1 cellular context compared by ENCODE assay signal in the genomic region with DNA sequence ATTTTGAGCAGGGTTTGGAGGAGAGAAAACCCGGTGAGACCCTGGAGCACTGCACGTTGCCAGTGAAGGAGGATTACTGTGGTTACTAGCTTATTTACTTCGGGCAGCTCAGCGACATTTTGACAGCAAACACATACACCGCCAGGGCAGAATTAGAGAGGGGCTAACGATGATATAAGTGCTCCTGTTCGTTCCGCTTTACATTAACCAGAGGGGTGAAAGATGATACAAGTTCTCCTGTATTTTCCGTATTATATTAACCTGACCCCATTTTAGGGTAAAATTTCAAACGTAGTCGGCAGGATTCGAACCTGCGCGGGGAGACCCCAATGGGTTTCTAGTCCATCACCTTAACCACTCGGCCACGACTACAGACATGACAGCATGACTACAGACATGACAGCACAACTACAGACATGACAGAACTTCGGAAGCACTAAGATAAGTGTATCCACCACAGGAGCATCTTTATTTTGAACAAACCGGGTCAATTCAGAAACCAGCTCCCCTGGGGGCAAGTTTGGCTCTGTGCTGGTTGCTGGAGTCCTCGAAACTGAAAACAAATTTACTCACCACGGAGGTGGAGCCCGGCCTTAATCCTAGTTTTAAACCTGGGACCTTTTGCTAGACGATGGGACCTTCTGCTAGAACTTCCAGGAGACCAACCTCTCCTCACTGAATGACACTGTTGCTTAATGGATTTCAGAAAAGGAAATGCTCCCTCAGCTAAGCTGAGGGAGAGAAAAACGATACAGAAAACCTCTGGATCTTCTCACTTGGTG.
TF ChIP-seq lines count a peak whose summit lies in the region.

No MANE protein-coding gene starts in this region.

TF ChIP-seq in HepG2, 621 proteins besides CTCF, POLR2A, EP300 and RAD21 (continued from another document and continues in another):
- TF ChIP-seq HDAC2 (CRISPR knock-in tag; IDR thresholded peaks at IDR 0.05) (0 out of 2 replicates have a peak, but pooled peaks have one; percentile 25), FOXK1 (CRISPR knock-in tag; IDR thresholded peaks at IDR 0.05; ENCODE audit: borderline replicate concordance, low read depth) (peak; percentile 35; the same call in 1 of the 2 replicates), SP140L (CRISPR knock-in tag; IDR thresholded peaks at IDR 0.05; ENCODE audit: borderline replicate concordance) (0 out of 2 replicates have a peak, but pooled peaks have one; percentile 87), SMYD3 (CRISPR knock-in tag; IDR thresholded peaks at IDR 0.05) (peak; percentile 77; the same call in 1 of the 2 replicates), NKX3-1 (CRISPR knock-in tag; IDR thresholded peaks at IDR 0.05) (peak; percentile 77; the same call in 1 of the 2 replicates), SIN3A (IDR thresholded peaks at IDR 0.05; ENCODE audit: borderline replicate concordance, low read depth, low read length) (0 out of 2 replicates have a peak, but pooled peaks have one; percentile 52), AGO2 (optimal IDR thresholded peaks at IDR 0.05; ENCODE audit: low read depth, low read length) (no peak), XRCC5 (optimal IDR thresholded peaks at IDR 0.05; ENCODE audit: low read length) (no peak), THAP11 (CRISPR knock-in tag; IDR thresholded peaks at IDR 0.05) (0 out of 2 replicates have a peak, but pooled peaks have one; percentile 43), ZNF724P (CRISPR knock-in tag; IDR thresholded peaks at IDR 0.05; ENCODE audit: borderline replicate concordance) (no peak), NFIC (IDR thresholded peaks at IDR 0.05; ENCODE audit: low read length) (0 out of 2 replicates have a peak, but pooled peaks have one; percentile 38), CC2D1A (CRISPR knock-in tag; IDR thresholded peaks at IDR 0.05) (no peak), IRX3 (CRISPR knock-in tag; IDR thresholded peaks at IDR 0.05; ENCODE audit: borderline replicate concordance, low read depth) (no peak), ZMYM4 (CRISPR knock-in tag; IDR thresholded peaks at IDR 0.05) (peak; percentile 54; the same call in 1 of the 2 replicates), REXO4 (CRISPR knock-in tag; IDR thresholded peaks at IDR 0.05; ENCODE audit: borderline replicate concordance) (no peak), RFX5 (IDR thresholded peaks at IDR 0.05; ENCODE audit: low read depth, low read length) (no peak), KAT7 (CRISPR knock-in tag; IDR thresholded peaks at IDR 0.05; ENCODE audit: borderline replicate concordance) (no peak), CBX5 (CRISPR knock-in tag; IDR thresholded peaks at IDR 0.05; ENCODE audit: borderline replicate concordance) (no peak), CBX2 (IDR thresholded peaks at IDR 0.05; ENCODE audit: low read depth, low read length) (no peak), CBX2 (CRISPR knock-in tag; IDR thresholded peaks at IDR 0.05; ENCODE audit: low read depth) (0 out of 2 replicates have a peak, but pooled peaks have one; percentile 30), ZMYM3 (CRISPR knock-in tag; IDR thresholded peaks at IDR 0.05) (0 out of 2 replicates have a peak, but pooled peaks have one; percentile 15)
- TF ChIP-seq, protein P1, sequence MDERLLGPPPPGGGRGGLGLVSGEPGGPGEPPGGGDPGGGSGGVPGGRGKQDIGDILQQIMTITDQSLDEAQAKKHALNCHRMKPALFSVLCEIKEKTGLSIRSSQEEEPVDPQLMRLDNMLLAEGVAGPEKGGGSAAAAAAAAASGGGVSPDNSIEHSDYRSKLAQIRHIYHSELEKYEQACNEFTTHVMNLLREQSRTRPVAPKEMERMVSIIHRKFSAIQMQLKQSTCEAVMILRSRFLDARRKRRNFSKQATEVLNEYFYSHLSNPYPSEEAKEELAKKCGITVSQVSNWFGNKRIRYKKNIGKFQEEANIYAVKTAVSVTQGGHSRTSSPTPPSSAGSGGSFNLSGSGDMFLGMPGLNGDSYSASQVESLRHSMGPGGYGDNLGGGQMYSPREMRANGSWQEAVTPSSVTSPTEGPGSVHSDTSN (CRISPR knock-in tag; IDR thresholded peaks at IDR 0.05), result 0 out of 2 replicates have a peak, but pooled peaks have one; percentile 35
- TF ChIP-seq, protein P2, sequence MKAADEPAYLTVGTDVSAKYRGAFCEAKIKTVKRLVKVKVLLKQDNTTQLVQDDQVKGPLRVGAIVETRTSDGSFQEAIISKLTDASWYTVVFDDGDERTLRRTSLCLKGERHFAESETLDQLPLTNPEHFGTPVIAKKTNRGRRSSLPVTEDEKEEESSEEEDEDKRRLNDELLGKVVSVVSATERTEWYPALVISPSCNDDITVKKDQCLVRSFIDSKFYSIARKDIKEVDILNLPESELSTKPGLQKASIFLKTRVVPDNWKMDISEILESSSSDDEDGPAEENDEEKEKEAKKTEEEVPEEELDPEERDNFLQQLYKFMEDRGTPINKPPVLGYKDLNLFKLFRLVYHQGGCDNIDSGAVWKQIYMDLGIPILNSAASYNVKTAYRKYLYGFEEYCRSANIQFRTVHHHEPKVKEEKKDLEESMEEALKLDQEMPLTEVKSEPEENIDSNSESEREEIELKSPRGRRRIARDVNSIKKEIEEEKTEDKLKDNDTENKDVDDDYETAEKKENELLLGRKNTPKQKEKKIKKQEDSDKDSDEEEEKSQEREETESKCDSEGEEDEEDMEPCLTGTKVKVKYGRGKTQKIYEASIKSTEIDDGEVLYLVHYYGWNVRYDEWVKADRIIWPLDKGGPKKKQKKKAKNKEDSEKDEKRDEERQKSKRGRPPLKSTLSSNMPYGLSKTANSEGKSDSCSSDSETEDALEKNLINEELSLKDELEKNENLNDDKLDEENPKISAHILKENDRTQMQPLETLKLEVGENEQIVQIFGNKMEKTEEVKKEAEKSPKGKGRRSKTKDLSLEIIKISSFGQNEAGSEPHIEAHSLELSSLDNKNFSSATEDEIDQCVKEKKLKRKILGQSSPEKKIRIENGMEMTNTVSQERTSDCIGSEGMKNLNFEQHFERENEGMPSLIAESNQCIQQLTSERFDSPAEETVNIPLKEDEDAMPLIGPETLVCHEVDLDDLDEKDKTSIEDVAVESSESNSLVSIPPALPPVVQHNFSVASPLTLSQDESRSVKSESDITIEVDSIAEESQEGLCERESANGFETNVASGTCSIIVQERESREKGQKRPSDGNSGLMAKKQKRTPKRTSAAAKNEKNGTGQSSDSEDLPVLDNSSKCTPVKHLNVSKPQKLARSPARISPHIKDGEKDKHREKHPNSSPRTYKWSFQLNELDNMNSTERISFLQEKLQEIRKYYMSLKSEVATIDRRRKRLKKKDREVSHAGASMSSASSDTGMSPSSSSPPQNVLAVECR (CRISPR knock-in tag; IDR thresholded peaks at IDR 0.05; ENCODE audit: borderline replicate concordance), result peak; percentile 15; the same call in 1 of the 2 replicates
- TF ChIP-seq, protein P3, sequence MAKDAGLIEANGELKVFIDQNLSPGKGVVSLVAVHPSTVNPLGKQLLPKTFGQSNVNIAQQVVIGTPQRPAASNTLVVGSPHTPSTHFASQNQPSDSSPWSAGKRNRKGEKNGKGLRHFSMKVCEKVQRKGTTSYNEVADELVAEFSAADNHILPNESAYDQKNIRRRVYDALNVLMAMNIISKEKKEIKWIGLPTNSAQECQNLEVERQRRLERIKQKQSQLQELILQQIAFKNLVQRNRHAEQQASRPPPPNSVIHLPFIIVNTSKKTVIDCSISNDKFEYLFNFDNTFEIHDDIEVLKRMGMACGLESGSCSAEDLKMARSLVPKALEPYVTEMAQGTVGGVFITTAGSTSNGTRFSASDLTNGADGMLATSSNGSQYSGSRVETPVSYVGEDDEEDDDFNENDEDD (CRISPR knock-in tag; IDR thresholded peaks at IDR 0.05; ENCODE audit: borderline replicate concordance), result peak; percentile 22; the same call in 1 of the 2 replicates
- TF ChIP-seq, protein P4, sequence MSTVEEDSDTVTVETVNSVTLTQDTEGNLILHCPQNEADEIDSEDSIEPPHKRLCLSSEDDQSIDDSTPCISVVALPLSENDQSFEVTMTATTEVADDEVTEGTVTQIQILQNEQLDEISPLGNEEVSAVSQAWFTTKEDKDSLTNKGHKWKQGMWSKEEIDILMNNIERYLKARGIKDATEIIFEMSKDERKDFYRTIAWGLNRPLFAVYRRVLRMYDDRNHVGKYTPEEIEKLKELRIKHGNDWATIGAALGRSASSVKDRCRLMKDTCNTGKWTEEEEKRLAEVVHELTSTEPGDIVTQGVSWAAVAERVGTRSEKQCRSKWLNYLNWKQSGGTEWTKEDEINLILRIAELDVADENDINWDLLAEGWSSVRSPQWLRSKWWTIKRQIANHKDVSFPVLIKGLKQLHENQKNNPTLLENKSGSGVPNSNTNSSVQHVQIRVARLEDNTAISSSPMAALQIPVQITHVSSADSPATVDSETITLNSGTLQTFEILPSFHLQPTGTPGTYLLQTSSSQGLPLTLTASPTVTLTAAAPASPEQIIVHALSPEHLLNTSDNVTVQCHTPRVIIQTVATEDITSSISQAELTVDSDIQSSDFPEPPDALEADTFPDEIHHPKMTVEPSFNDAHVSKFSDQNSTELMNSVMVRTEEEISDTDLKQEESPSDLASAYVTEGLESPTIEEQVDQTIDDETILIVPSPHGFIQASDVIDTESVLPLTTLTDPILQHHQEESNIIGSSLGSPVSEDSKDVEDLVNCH (CRISPR knock-in tag; IDR thresholded peaks at IDR 0.05), result no peak
- TF ChIP-seq, protein P5, sequence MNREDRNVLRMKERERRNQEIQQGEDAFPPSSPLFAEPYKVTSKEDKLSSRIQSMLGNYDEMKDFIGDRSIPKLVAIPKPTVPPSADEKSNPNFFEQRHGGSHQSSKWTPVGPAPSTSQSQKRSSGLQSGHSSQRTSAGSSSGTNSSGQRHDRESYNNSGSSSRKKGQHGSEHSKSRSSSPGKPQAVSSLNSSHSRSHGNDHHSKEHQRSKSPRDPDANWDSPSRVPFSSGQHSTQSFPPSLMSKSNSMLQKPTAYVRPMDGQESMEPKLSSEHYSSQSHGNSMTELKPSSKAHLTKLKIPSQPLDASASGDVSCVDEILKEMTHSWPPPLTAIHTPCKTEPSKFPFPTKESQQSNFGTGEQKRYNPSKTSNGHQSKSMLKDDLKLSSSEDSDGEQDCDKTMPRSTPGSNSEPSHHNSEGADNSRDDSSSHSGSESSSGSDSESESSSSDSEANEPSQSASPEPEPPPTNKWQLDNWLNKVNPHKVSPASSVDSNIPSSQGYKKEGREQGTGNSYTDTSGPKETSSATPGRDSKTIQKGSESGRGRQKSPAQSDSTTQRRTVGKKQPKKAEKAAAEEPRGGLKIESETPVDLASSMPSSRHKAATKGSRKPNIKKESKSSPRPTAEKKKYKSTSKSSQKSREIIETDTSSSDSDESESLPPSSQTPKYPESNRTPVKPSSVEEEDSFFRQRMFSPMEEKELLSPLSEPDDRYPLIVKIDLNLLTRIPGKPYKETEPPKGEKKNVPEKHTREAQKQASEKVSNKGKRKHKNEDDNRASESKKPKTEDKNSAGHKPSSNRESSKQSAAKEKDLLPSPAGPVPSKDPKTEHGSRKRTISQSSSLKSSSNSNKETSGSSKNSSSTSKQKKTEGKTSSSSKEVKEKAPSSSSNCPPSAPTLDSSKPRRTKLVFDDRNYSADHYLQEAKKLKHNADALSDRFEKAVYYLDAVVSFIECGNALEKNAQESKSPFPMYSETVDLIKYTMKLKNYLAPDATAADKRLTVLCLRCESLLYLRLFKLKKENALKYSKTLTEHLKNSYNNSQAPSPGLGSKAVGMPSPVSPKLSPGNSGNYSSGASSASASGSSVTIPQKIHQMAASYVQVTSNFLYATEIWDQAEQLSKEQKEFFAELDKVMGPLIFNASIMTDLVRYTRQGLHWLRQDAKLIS (CRISPR knock-in tag; IDR thresholded peaks at IDR 0.05), result no peak
- TF ChIP-seq, protein P6, sequence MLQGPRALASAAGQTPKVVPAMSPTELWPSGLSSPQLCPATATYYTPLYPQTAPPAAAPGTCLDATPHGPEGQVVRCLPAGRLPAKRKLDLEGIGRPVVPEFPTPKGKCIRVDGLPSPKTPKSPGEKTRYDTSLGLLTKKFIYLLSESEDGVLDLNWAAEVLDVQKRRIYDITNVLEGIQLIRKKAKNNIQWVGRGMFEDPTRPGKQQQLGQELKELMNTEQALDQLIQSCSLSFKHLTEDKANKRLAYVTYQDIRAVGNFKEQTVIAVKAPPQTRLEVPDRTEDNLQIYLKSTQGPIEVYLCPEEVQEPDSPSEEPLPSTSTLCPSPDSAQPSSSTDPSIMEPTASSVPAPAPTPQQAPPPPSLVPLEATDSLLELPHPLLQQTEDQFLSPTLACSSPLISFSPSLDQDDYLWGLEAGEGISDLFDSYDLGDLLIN (CRISPR knock-in tag; IDR thresholded peaks at IDR 0.05; ENCODE audit: borderline replicate concordance), result 0 out of 2 replicates have a peak, but pooled peaks have one; percentile 32
- TF ChIP-seq, protein P7, sequence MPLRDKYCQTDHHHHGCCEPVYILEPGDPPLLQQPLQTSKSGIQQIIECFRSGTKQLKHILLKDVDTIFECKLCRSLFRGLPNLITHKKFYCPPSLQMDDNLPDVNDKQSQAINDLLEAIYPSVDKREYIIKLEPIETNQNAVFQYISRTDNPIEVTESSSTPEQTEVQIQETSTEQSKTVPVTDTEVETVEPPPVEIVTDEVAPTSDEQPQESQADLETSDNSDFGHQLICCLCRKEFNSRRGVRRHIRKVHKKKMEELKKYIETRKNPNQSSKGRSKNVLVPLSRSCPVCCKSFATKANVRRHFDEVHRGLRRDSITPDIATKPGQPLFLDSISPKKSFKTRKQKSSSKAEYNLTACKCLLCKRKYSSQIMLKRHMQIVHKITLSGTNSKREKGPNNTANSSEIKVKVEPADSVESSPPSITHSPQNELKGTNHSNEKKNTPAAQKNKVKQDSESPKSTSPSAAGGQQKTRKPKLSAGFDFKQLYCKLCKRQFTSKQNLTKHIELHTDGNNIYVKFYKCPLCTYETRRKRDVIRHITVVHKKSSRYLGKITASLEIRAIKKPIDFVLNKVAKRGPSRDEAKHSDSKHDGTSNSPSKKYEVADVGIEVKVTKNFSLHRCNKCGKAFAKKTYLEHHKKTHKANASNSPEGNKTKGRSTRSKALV (CRISPR knock-in tag; IDR thresholded peaks at IDR 0.05), result peak; percentile 27; the same call in 1 of the 2 replicates
- TF ChIP-seq, protein P8, sequence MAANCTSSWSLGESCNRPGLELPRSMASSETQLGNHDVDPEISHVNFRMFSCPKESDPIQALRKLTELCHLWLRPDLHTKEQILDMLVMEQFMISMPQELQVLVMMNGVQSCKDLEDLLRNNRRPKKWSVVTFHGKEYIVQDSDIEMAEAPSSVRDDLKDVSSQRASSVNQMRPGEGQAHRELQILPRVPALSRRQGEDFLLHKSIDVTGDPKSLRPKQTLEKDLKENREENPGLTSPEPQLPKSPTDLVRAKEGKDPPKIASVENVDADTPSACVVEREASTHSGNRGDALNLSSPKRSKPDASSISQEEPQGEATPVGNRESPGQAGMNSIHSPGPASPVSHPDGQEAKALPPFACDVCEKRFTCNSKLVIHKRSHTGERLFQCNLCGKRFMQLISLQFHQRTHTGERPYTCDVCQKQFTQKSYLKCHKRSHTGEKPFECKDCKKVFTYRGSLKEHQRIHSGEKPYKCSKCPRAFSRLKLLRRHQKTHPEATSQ (CRISPR knock-in tag; IDR thresholded peaks at IDR 0.05; ENCODE audit: borderline replicate concordance), result peak; percentile 41; the same call in 1 of the 2 replicates
- TF ChIP-seq, protein P9, sequence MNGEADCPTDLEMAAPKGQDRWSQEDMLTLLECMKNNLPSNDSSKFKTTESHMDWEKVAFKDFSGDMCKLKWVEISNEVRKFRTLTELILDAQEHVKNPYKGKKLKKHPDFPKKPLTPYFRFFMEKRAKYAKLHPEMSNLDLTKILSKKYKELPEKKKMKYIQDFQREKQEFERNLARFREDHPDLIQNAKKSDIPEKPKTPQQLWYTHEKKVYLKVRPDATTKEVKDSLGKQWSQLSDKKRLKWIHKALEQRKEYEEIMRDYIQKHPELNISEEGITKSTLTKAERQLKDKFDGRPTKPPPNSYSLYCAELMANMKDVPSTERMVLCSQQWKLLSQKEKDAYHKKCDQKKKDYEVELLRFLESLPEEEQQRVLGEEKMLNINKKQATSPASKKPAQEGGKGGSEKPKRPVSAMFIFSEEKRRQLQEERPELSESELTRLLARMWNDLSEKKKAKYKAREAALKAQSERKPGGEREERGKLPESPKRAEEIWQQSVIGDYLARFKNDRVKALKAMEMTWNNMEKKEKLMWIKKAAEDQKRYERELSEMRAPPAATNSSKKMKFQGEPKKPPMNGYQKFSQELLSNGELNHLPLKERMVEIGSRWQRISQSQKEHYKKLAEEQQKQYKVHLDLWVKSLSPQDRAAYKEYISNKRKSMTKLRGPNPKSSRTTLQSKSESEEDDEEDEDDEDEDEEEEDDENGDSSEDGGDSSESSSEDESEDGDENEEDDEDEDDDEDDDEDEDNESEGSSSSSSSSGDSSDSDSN (CRISPR knock-in tag; IDR thresholded peaks at IDR 0.05), result no peak
